In genomic region chrX:63434665-63435064, GRCh38 we compare ENCODE assay signal across 15 cellular contexts.
DNase-seq lines count a peak whose midpoint lies in the region; ATAC-seq and TF ChIP-seq lines count a peak whose summit lies in the region.
"Had no signal": no experiment of that assay in that cellular context is flagged by ENCODE, and none has a peak within 500 bp of the region (broad histone marks: within the 10 kb centered on the region; RNA-seq: fewer than 3 reads in every experiment).

No MANE protein-coding gene starts in this region.

- no peaks in the 10 kb centered on the region for H3K27me3 Mint-ChIP-seq in Caco-2 (ENCODE audit: insufficient read depth, unreplicated experiment)
- H3K27me3 Mint-ChIP-seq in CD8-positive, alpha-beta T cell (ENCODE audit: low read depth), result no peaks in the 10 kb centered on the region
- H3K27me3 Mint-ChIP-seq: activated naive CD8-positive, alpha-beta T cell treated with anti-CD3 and anti-CD28 coated beads for 36 hours had no signal

- H3K36me3 Mint-ChIP-seq in Caco-2 (ENCODE audit: insufficient read depth, unreplicated experiment), result peaks cover 13% of the 10 kb centered on the region
- peaks cover 28% of the 10 kb centered on the region for H3K36me3 Mint-ChIP-seq in CD8-positive, alpha-beta T cell

- intact Hi-C loops in Caco-2 (cut with micrococcal nuclease; ENCODE audit: unreplicated experiment), result loop anchor here (1.0 to 5.0 kb wide), 3 partner anchors 8 to 82 kb away; partner anchors contain the start of gene SPIN4
- intact Hi-C loops in CD8-positive, alpha-beta T cell (cut with DNase I, micrococcal nuclease), result no loop called here

- no peaks in the 10 kb centered on the region for H3K9me3 Mint-ChIP-seq in Caco-2 (ENCODE audit: unreplicated experiment)
- H3K9me3 Mint-ChIP-seq in CD8-positive, alpha-beta T cell, result no peaks in the 10 kb centered on the region

- peak; percentile 78 to 86 for DNase-seq in Caco-2
- DNase-seq in LoVo (ENCODE audit: low spot score), result peak; percentile 33
- DNase-seq in dermis microvascular lymphatic vessel endothelial cell (ENCODE audit: low read depth in 2 of 2), result peak; percentile 91 to 92
- peak; percentile 67 to 96 for DNase-seq in lung microvascular endothelial cell (ENCODE audit: low read depth in 2 of 2)
- DNase-seq in D341Med (ENCODE audit: low spot score), result no peak
- DNase-seq in CD8-positive, alpha-beta T cell, result no peak
- DNase-seq: activated naive CD8-positive, alpha-beta T cell treated with anti-CD3 and anti-CD28 coated beads for 36 hours; MG63; stimulated activated CD4-positive, alpha-beta T cell treated with anti-CD3 and anti-CD28 coated beads, Interleukin-15, amount 100 ng/mL, for 24 hours had no signal

- no peak for TF ChIP-seq CTCF in Caco-2 (IDR thresholded peaks at IDR 0.05; ENCODE audit: insufficient read depth in 1 of 2, low read depth in 1 of 2, low read length in 1 of 2, severe bottlenecking in 1 of 2, unreplicated experiment in 1 of 2)
- no peak for TF ChIP-seq CTCF in CD8-positive, alpha-beta T cell (IDR thresholded peaks at IDR 0.05)

- H3K4me1 Mint-ChIP-seq in Caco-2 (ENCODE audit: low read depth, unreplicated experiment), result peaks cover 11% of the 10 kb centered on the region
- H3K4me1 Mint-ChIP-seq in CD8-positive, alpha-beta T cell (ENCODE audit: low read depth), result no peaks in the 10 kb centered on the region
- H3K4me1 Mint-ChIP-seq: activated naive CD8-positive, alpha-beta T cell treated with anti-CD3 and anti-CD28 coated beads for 36 hours had no signal

- H3K36me3 ChIP-seq in Caco-2 (ENCODE audit: control insufficient read depth, insufficient read depth, low read length), result no peaks in the 10 kb centered on the region; the same call in 1 of the 2 replicates
- no peaks in the 10 kb centered on the region for H3K36me3 ChIP-seq in CD8-positive, alpha-beta T cell (ENCODE audit: insufficient read depth, low read length)
- H3K36me3 ChIP-seq: gastroesophageal sphincter, MG63, vagina had no signal

- POLR2A ChIA-PET in Caco-2 (lab: Charles Lee), result no interaction called here
- POLR2A ChIA-PET in CD8-positive, alpha-beta T cell (lab: Charles Lee), result no interaction called here

- H3K4me1 ChIP-seq in Caco-2, result peaks cover 14% of the 10 kb centered on the region
- no peaks in the 10 kb centered on the region for H3K4me1 ChIP-seq in CD8-positive, alpha-beta T cell (ENCODE audit: insufficient read depth, low read length)
- H3K4me1 ChIP-seq: gastroesophageal sphincter, vagina had no signal

- no peaks in the 10 kb centered on the region for H3K9me3 ChIP-seq in Caco-2
- no peaks in the 10 kb centered on the region for H3K9me3 ChIP-seq in CD8-positive, alpha-beta T cell (ENCODE audit: low read length)
- H3K9me3 ChIP-seq: gastroesophageal sphincter, MG63, vagina had no signal

- no peaks in the 10 kb centered on the region for H3K27me3 ChIP-seq in Caco-2 (replicated peaks; ENCODE audit: control insufficient read depth, insufficient read depth, low read length)
- H3K27me3 ChIP-seq in CD8-positive, alpha-beta T cell (ENCODE audit: insufficient read depth, low read length), result no peaks in the 10 kb centered on the region
- H3K27me3 ChIP-seq: gastroesophageal sphincter, MG63, vagina had no signal

- peak overlapping the region; percentile 44 for H3K4me3 Mint-ChIP-seq in Caco-2 (ENCODE audit: unreplicated experiment)
- H3K4me3 Mint-ChIP-seq in CD8-positive, alpha-beta T cell, result no peak overlapping the region
- H3K4me3 Mint-ChIP-seq: activated naive CD8-positive, alpha-beta T cell treated with anti-CD3 and anti-CD28 coated beads for 36 hours had no signal

- CTCF ChIA-PET in Caco-2 (lab: Charles Lee), result interaction anchor here (0.7 kb wide), 1 partner anchor 795 kb away, joined by 3 read pairs; no protein-coding TSS in a partner anchor
- CTCF ChIA-PET in CD8-positive, alpha-beta T cell (lab: Charles Lee), result no interaction called here

- ATAC-seq in HG03354 (IDR thresholded peaks at IDR 0.05; ENCODE audit: poor library complexity, severe bottlenecking, unreplicated experiment), result no peak
- ATAC-seq in GM18909 (IDR thresholded peaks at IDR 0.05; ENCODE audit: poor library complexity, unreplicated experiment), result no peak
- no peak for ATAC-seq in CD8-positive, alpha-beta T cell
- ATAC-seq: gastroesophageal sphincter, Panc1 had no signal

- H3K4me3 ChIP-seq in Caco-2 (ENCODE audit: low read depth, low read length), result no peak overlapping the region
- H3K4me3 ChIP-seq in CD8-positive, alpha-beta T cell (ENCODE audit: low read depth, low read length), result no peak overlapping the region
- H3K4me3 ChIP-seq: gastroesophageal sphincter, lung, MG63, vagina had no signal

- H3K27ac ChIP-seq in CD8-positive, alpha-beta T cell (ENCODE audit: low read depth, low read length), result no peak overlapping the region
- H3K27ac ChIP-seq: gastroesophageal sphincter, vagina had no signal

- H3K27ac Mint-ChIP-seq in Caco-2 (ENCODE audit: unreplicated experiment), result peak overlapping the region; percentile 96
- H3K27ac Mint-ChIP-seq in CD8-positive, alpha-beta T cell, result no peak overlapping the region
- H3K27ac Mint-ChIP-seq: activated naive CD8-positive, alpha-beta T cell treated with anti-CD3 and anti-CD28 coated beads for 36 hours had no signal

- BruUV-seq in Caco-2 (replicated peaks; lab: Mats Ljungman, UMichigan), result no TSS peak

Comparison
In these comparisons a context has a peak if more than half of its experiments do, and no peak if none do; other contexts are left out.
1. DNase-seq: peak in Caco-2 (2 of 2), LoVo (single experiment), dermis microvascular lymphatic vessel endothelial cell (2 of 2) and lung microvascular endothelial cell (2 of 2); none in D341Med (single experiment) and CD8-positive, alpha-beta T cell (0 of 7).